ENCODE assay signal across 1 cellular context in genomic region chr14:90698379-90698869, GRCh38.
TF ChIP-seq lines count a peak whose summit lies in the region.

No MANE protein-coding gene starts in this region.

TF ChIP-seq in H1, 55 proteins besides CTCF, POLR2A, EP300 and RAD21 (continued from another document):
- TF ChIP-seq, protein P1, sequence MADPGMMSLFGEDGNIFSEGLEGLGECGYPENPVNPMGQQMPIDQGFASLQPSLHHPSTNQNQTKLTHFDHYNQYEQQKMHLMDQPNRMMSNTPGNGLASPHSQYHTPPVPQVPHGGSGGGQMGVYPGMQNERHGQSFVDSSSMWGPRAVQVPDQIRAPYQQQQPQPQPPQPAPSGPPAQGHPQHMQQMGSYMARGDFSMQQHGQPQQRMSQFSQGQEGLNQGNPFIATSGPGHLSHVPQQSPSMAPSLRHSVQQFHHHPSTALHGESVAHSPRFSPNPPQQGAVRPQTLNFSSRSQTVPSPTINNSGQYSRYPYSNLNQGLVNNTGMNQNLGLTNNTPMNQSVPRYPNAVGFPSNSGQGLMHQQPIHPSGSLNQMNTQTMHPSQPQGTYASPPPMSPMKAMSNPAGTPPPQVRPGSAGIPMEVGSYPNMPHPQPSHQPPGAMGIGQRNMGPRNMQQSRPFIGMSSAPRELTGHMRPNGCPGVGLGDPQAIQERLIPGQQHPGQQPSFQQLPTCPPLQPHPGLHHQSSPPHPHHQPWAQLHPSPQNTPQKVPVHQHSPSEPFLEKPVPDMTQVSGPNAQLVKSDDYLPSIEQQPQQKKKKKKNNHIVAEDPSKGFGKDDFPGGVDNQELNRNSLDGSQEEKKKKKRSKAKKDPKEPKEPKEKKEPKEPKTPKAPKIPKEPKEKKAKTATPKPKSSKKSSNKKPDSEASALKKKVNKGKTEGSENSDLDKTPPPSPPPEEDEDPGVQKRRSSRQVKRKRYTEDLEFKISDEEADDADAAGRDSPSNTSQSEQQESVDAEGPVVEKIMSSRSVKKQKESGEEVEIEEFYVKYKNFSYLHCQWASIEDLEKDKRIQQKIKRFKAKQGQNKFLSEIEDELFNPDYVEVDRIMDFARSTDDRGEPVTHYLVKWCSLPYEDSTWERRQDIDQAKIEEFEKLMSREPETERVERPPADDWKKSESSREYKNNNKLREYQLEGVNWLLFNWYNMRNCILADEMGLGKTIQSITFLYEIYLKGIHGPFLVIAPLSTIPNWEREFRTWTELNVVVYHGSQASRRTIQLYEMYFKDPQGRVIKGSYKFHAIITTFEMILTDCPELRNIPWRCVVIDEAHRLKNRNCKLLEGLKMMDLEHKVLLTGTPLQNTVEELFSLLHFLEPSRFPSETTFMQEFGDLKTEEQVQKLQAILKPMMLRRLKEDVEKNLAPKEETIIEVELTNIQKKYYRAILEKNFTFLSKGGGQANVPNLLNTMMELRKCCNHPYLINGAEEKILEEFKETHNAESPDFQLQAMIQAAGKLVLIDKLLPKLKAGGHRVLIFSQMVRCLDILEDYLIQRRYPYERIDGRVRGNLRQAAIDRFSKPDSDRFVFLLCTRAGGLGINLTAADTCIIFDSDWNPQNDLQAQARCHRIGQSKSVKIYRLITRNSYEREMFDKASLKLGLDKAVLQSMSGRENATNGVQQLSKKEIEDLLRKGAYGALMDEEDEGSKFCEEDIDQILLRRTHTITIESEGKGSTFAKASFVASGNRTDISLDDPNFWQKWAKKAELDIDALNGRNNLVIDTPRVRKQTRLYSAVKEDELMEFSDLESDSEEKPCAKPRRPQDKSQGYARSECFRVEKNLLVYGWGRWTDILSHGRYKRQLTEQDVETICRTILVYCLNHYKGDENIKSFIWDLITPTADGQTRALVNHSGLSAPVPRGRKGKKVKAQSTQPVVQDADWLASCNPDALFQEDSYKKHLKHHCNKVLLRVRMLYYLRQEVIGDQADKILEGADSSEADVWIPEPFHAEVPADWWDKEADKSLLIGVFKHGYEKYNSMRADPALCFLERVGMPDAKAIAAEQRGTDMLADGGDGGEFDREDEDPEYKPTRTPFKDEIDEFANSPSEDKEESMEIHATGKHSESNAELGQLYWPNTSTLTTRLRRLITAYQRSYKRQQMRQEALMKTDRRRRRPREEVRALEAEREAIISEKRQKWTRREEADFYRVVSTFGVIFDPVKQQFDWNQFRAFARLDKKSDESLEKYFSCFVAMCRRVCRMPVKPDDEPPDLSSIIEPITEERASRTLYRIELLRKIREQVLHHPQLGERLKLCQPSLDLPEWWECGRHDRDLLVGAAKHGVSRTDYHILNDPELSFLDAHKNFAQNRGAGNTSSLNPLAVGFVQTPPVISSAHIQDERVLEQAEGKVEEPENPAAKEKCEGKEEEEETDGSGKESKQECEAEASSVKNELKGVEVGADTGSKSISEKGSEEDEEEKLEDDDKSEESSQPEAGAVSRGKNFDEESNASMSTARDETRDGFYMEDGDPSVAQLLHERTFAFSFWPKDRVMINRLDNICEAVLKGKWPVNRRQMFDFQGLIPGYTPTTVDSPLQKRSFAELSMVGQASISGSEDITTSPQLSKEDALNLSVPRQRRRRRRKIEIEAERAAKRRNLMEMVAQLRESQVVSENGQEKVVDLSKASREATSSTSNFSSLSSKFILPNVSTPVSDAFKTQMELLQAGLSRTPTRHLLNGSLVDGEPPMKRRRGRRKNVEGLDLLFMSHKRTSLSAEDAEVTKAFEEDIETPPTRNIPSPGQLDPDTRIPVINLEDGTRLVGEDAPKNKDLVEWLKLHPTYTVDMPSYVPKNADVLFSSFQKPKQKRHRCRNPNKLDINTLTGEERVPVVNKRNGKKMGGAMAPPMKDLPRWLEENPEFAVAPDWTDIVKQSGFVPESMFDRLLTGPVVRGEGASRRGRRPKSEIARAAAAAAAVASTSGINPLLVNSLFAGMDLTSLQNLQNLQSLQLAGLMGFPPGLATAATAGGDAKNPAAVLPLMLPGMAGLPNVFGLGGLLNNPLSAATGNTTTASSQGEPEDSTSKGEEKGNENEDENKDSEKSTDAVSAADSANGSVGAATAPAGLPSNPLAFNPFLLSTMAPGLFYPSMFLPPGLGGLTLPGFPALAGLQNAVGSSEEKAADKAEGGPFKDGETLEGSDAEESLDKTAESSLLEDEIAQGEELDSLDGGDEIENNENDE (IDR thresholded peaks at IDR 0.05; ENCODE audit: insufficient replicate concordance, low read length) = no peak
- TF ChIP-seq SAP30 (IDR thresholded peaks at IDR 0.05; ENCODE audit: insufficient read depth, insufficient replicate concordance, low read length) (no peak), PHF8 (conservative IDR thresholded peaks at IDR 0.05; ENCODE audit: low read depth, low read length) (no peak), POU5F1 (IDR thresholded peaks at IDR 0.05; ENCODE audit: low read depth, low read length) (no peak), ATF2 (IDR thresholded peaks at IDR 0.05; ENCODE audit: low read length) (no peak), HDAC6 (IDR thresholded peaks at IDR 0.05; ENCODE audit: low read depth, low read length) (no peak), SIX5 (IDR thresholded peaks at IDR 0.05; ENCODE audit: low read depth, low read length) (no peak), CEBPB (IDR thresholded peaks at IDR 0.05; ENCODE audit: low read depth, low read length) (no peak)
